ENCODE assay signal across 32 cellular contexts in genomic region chr19:8986296-8986695, GRCh38. TPM values are rescaled to one million over a fixed set of nuclear protein-coding genes. Genes with fewer than 3 reads are reported as not detected.
"Had no signal": no experiment of that assay in that cellular context is flagged by ENCODE, and none has a peak within 500 bp of the region (broad histone marks: within the 10 kb centered on the region; RNA-seq: fewer than 3 reads in every experiment).

No MANE protein-coding gene starts in this region.

- DNase-seq: activated effector memory CD4-positive, alpha-beta T cell treated with anti-CD3 and anti-CD28 coated beads, Interleukin-2, amount 50 U/mL, for 16 hours; activated effector memory CD4-positive, alpha-beta T cell treated with Interleukin-2 at 50 U/mL for 16 hours; activated gamma-delta T cell; activated gamma-delta T cell treated with Interleukin-2 at 50 U/mL for 16 hours; activated naive CD4-positive, alpha-beta T cell; activated naive CD4-positive, alpha-beta T cell treated with anti-CD3 and anti-CD28 coated beads for 36 hours; activated naive CD4-positive, alpha-beta T cell treated with anti-CD3 and anti-CD28 coated beads, Interleukin-2, amount 10 ng/mL, durations not matched to agents 7 days and 5 days; activated naive CD4-positive, alpha-beta T cell treated with anti-CD3 and anti-CD28 coated beads, Interleukin-2, amount 50 U/mL, for 16 hours; activated naive CD4-positive, alpha-beta T cell treated with Interleukin-2 at 50 U/mL for 16 hours; activated naive CD8-positive, alpha-beta T cell treated with anti-CD3 and anti-CD28 coated beads for 36 hours; activated naive CD8-positive, alpha-beta T cell treated with anti-CD3 and anti-CD28 coated beads, Interleukin-2, amount 10 ng/mL, durations not matched to agents 7 days and 5 days; activated naive CD8-positive, alpha-beta T cell treated with anti-CD3 and anti-CD28 coated beads, Interleukin-2, amount 50 U/mL, for 24 hours; activated T-cell treated with anti-CD3 and anti-CD28 coated beads, Interleukin-2, amount 50 U/mL, for 1 hour; activated T-cell treated with anti-CD3 and anti-CD28 coated beads, Interleukin-2, amount 50 U/mL, for 24 hours; activated T-cell treated with anti-CD3 and anti-CD28 coated beads, Interleukin-2, amount 50 U/mL, for 4 hours; activated T-cell treated with anti-CD3 and anti-CD28 coated beads, Interleukin-2, amount 50 U/mL, for 48 hours; activated T-cell treated with anti-CD3 and anti-CD28 coated beads, Interleukin-2, amount 50 U/mL, for 72 hours; adrenal gland; amniotic stem cell; amygdala; anterior cingulate cortex; body of pancreas; brain microvascular endothelial cell; caudate nucleus; central memory CD4-positive, alpha-beta T cell; cerebellar nuclear complex had no signal

- H3K27ac ChIP-seq: adrenal gland, ascending aorta, body of pancreas, brain microvascular endothelial cell, breast epithelium, cardiac muscle cell had no signal

- H3K36me3 ChIP-seq: adrenal gland, ascending aorta, brain microvascular endothelial cell, breast epithelium, cardiac muscle cell had no signal

- H3K4me1 ChIP-seq: adrenal gland, ascending aorta, body of pancreas, breast epithelium had no signal

- H3K27me3 ChIP-seq: adrenal gland, ascending aorta, body of pancreas, brain microvascular endothelial cell, breast epithelium, cardiac muscle cell had no signal

- H3K4me3 ChIP-seq: adrenal gland, ascending aorta, body of pancreas, breast epithelium, cardiac muscle cell had no signal

- ATAC-seq: activated naive CD4-positive, alpha-beta T cell treated with anti-CD3 and anti-CD28 coated beads, Interleukin-2, amount 50 U/mL, for 72 hours; activated naive CD8-positive, alpha-beta T cell treated with anti-CD3 and anti-CD28 coated beads, Interleukin-2, amount 50 U/mL, for 24 hours; activated T-cell treated with anti-CD3 and anti-CD28 coated beads, Interleukin-2, amount 50 U/mL, for 4 hours; activated T-cell treated with anti-CD3 and anti-CD28 coated beads, Interleukin-2, amount 50 U/mL, for 72 hours; activated T-helper 17 cell treated with anti-CD3 and anti-CD28 coated beads, Interleukin-2, amount 50 U/mL, for 72 hours; body of pancreas had no signal

- H3K9me3 ChIP-seq: adrenal gland, ascending aorta, body of pancreas had no signal

RNA-seq across cellular contexts. Expression of gene MUC16, which starts 23.9 kb away (rescaled TPM):
- polyA plus RNA-seq: aorta, cardiac muscle cell had no signal
